17 cellular contexts compared by ENCODE assay signal in genomic region chrY:21248591-21248990, GRCh38.
DNase-seq lines count a peak whose midpoint lies in the region; ATAC-seq and TF ChIP-seq lines count a peak whose summit lies in the region.
"Had no signal": no experiment of that assay in that cellular context is flagged by ENCODE, and none has a peak within 500 bp of the region (broad histone marks: within the 10 kb centered on the region; RNA-seq: fewer than 3 reads in every experiment).

No MANE protein-coding gene starts in this region.

- no peaks in the 10 kb centered on the region for H3K79me2 ChIP-seq in DND-41 (ENCODE audit: insufficient read depth, low read length)

- DNase-seq in activated CD4-positive, alpha-beta T cell treated with anti-CD3 and anti-CD28 coated beads, Interleukin-2, amount 10 ng/mL, durations not matched to agents 7 days and 5 days, result peak; percentile 15
- no peak for DNase-seq in activated CD4-positive, alpha-beta T cell treated with anti-CD3 and anti-CD28 coated beads for 1 hour
- DNase-seq in DND-41 (no peak), left lung (no peak), testis (no peak)
- no peak for DNase-seq in activated CD8-positive, alpha-beta T cell treated with anti-CD3 and anti-CD28 coated beads, Interleukin-2, amount 10 ng/mL, durations not matched to agents 7 days and 5 days
- DNase-seq in naive thymus-derived CD4-positive, alpha-beta T cell, result peak in 1 of 9 donors; percentile 17
- DNase-seq: activated T-cell treated with anti-CD3 and anti-CD28 coated beads for 4 hours, amniotic stem cell, gastrocnemius medialis, mesendoderm, NCI-H2171 treated with DMSO at 0.1 percent for 48 hours, nephron progenitor cell, SHP77 treated with DMSO at 0.1 percent for 48 hours, sigmoid colon had no signal

- no peaks in the 10 kb centered on the region for H3K27me3 ChIP-seq in DND-41 (ENCODE audit: insufficient read depth, low read length, poor library complexity)
- no peaks in the 10 kb centered on the region for H3K27me3 ChIP-seq in naive thymus-derived CD4-positive, alpha-beta T cell (ENCODE audit: control insufficient read depth in 2 of 2, insufficient read depth in 2 of 2, low read length in 2 of 2)
- H3K27me3 ChIP-seq in left lung, result no peaks in the 10 kb centered on the region
- H3K27me3 ChIP-seq in testis, result no peaks in the 10 kb centered on the region
- H3K27me3 ChIP-seq: gastrocnemius medialis, sigmoid colon had no signal

- H3K4me1 Mint-ChIP-seq in activated CD4-positive, alpha-beta T cell treated with anti-CD3 and anti-CD28 coated beads, Interleukin-2, amount 10 ng/mL, durations not matched to agents 7 days and 5 days, result peaks cover 54% of the 10 kb centered on the region
- peaks cover 44% of the 10 kb centered on the region for H3K4me1 Mint-ChIP-seq in activated CD8-positive, alpha-beta T cell treated with anti-CD3 and anti-CD28 coated beads, Interleukin-2, amount 10 ng/mL, durations not matched to agents 7 days and 5 days (ENCODE audit: low read depth)
- H3K4me1 Mint-ChIP-seq in naive thymus-derived CD4-positive, alpha-beta T cell, result peaks cover 0 to 59% (median 26%) of the 10 kb centered on the region in 7 donors
- H3K4me1 Mint-ChIP-seq: nephron progenitor cell, WTC11 had no signal

- H3K27ac ChIP-seq in DND-41 (ENCODE audit: low read length), result no peak overlapping the region
- H3K27ac ChIP-seq in naive thymus-derived CD4-positive, alpha-beta T cell (ENCODE audit: low read depth, low read length), result peak overlapping the region; percentile 63
- no peak overlapping the region for H3K27ac ChIP-seq in left lung
- no peak overlapping the region for H3K27ac ChIP-seq in testis
- H3K27ac ChIP-seq: gastrocnemius medialis, sigmoid colon had no signal

- no peak for TF ChIP-seq CTCF in DND-41 (IDR thresholded peaks at IDR 0.05; ENCODE audit: borderline replicate concordance, extremely low read depth, low read length, poor library complexity, severe bottlenecking)
- no peak for TF ChIP-seq CTCF in left lung (IDR thresholded peaks at IDR 0.05)
- no peak for TF ChIP-seq CTCF in testis (IDR thresholded peaks at IDR 0.05)

- H3K27ac Mint-ChIP-seq in activated CD4-positive, alpha-beta T cell treated with anti-CD3 and anti-CD28 coated beads, Interleukin-2, amount 10 ng/mL, durations not matched to agents 7 days and 5 days, result peak overlapping the region; percentile 96
- H3K27ac Mint-ChIP-seq in activated CD8-positive, alpha-beta T cell treated with anti-CD3 and anti-CD28 coated beads, Interleukin-2, amount 10 ng/mL, durations not matched to agents 7 days and 5 days, result peak overlapping the region; percentile 78
- peak overlapping the region in 5 of 9 donors; percentile 88 to 96 (median 95) for H3K27ac Mint-ChIP-seq in naive thymus-derived CD4-positive, alpha-beta T cell
- H3K27ac Mint-ChIP-seq: nephron progenitor cell, WTC11 had no signal

- H4K20me1 ChIP-seq in DND-41 (ENCODE audit: insufficient read depth, low read length), result no peaks in the 10 kb centered on the region

- WGBS in testis, 2 donors, result 40 to 58% methylated on average over 2 to 4 of the region's 5 CpGs

- H3K36me3 ChIP-seq in DND-41 (ENCODE audit: insufficient read depth, low read length) (no peaks in the 10 kb centered on the region), left lung (no peaks in the 10 kb centered on the region), testis (ENCODE audit: low read depth, missing control alignments) (no peaks in the 10 kb centered on the region)
- no peaks in the 10 kb centered on the region for H3K36me3 ChIP-seq in naive thymus-derived CD4-positive, alpha-beta T cell (ENCODE audit: control insufficient read depth in 2 of 3, insufficient read depth in 3 of 3, low read length in 3 of 3)
- H3K36me3 ChIP-seq: gastrocnemius medialis, sigmoid colon had no signal

- TF ChIP-seq POLR2A in testis (IDR thresholded peaks at IDR 0.05), result no peak

- peak overlapping the region; percentile 16; the same call in 1 of the 2 replicates for H2AFZ ChIP-seq in DND-41 (ENCODE audit: low read depth, low read length)

- no peak overlapping the region for H3K4me3 ChIP-seq in DND-41 (ENCODE audit: low read depth in 1 of 2, low read length in 2 of 2)
- peak overlapping the region; percentile 36 for H3K4me3 ChIP-seq in naive thymus-derived CD4-positive, alpha-beta T cell (ENCODE audit: low read length)
- H3K4me3 ChIP-seq in left lung, result no peak overlapping the region
- H3K4me3 ChIP-seq in testis, result no peak overlapping the region
- H3K4me3 ChIP-seq: gastrocnemius medialis, sigmoid colon had no signal

- peaks cover 10% of the 10 kb centered on the region for H3K9me3 Mint-ChIP-seq in activated CD4-positive, alpha-beta T cell treated with anti-CD3 and anti-CD28 coated beads, Interleukin-2, amount 10 ng/mL, durations not matched to agents 7 days and 5 days
- no peaks in the 10 kb centered on the region for H3K9me3 Mint-ChIP-seq in activated CD8-positive, alpha-beta T cell treated with anti-CD3 and anti-CD28 coated beads, Interleukin-2, amount 10 ng/mL, durations not matched to agents 7 days and 5 days (ENCODE audit: insufficient read depth)
- peaks cover 0 to 6% (median 0%) of the 10 kb centered on the region in 11 donors for H3K9me3 Mint-ChIP-seq in naive thymus-derived CD4-positive, alpha-beta T cell
- H3K9me3 Mint-ChIP-seq: nephron progenitor cell had no signal

- no peaks in the 10 kb centered on the region for H3K9me3 ChIP-seq in DND-41 (ENCODE audit: insufficient read depth, low read length, severe bottlenecking)
- no peaks in the 10 kb centered on the region for H3K9me3 ChIP-seq in naive thymus-derived CD4-positive, alpha-beta T cell (ENCODE audit: control insufficient read depth in 2 of 3, low read length in 3 of 3)
- no peaks in the 10 kb centered on the region for H3K9me3 ChIP-seq in left lung
- H3K9me3 ChIP-seq in testis, result no peaks in the 10 kb centered on the region
- H3K9me3 ChIP-seq: gastrocnemius medialis, sigmoid colon had no signal

- H3K4me1 ChIP-seq in DND-41 (ENCODE audit: insufficient read depth, low read length) (peaks cover 3% of the 10 kb centered on the region; the same call in 1 of the 2 replicates), left lung (no peaks in the 10 kb centered on the region), testis (no peaks in the 10 kb centered on the region)
- peaks cover 35 to 55% of the 10 kb centered on the region in 2 donors for H3K4me1 ChIP-seq in naive thymus-derived CD4-positive, alpha-beta T cell (ENCODE audit: control insufficient read depth in 2 of 2, insufficient read depth in 2 of 2, low read length in 2 of 2)
- H3K4me1 ChIP-seq: gastrocnemius medialis, sigmoid colon had no signal

- peak overlapping the region; percentile 52 for H3K4me3 Mint-ChIP-seq in activated CD4-positive, alpha-beta T cell treated with anti-CD3 and anti-CD28 coated beads, Interleukin-2, amount 10 ng/mL, durations not matched to agents 7 days and 5 days
- peak overlapping the region; percentile 25 for H3K4me3 Mint-ChIP-seq in activated CD8-positive, alpha-beta T cell treated with anti-CD3 and anti-CD28 coated beads, Interleukin-2, amount 10 ng/mL, durations not matched to agents 7 days and 5 days
- peak overlapping the region in 5 of 10 donors; percentile 57 to 83 (median 67) for H3K4me3 Mint-ChIP-seq in naive thymus-derived CD4-positive, alpha-beta T cell
- H3K4me3 Mint-ChIP-seq: nephron progenitor cell, WTC11 had no signal

- POLR2A ChIA-PET in activated CD4-positive, alpha-beta T cell treated with anti-CD3 and anti-CD28 coated beads, Interleukin-2, amount 10 ng/mL, durations not matched to agents 7 days and 5 days (lab: Charles Lee), result no interaction called here
- POLR2A ChIA-PET in activated CD8-positive, alpha-beta T cell treated with anti-CD3 and anti-CD28 coated beads, Interleukin-2, amount 10 ng/mL, durations not matched to agents 7 days and 5 days (lab: Charles Lee), result no interaction called here
- POLR2A ChIA-PET in naive thymus-derived CD4-positive, alpha-beta T cell (lab: Charles Lee), result interaction anchor here (1.6 to 5.8 kb wide), 3 partner anchors 6 to 9 kb away, joined by 4 to 61 read pairs (median 7); no protein-coding TSS in a partner anchor

- CTCF ChIA-PET in activated CD4-positive, alpha-beta T cell treated with anti-CD3 and anti-CD28 coated beads, Interleukin-2, amount 10 ng/mL, durations not matched to agents 7 days and 5 days (lab: Charles Lee), result no interaction called here
- CTCF ChIA-PET in activated CD8-positive, alpha-beta T cell treated with anti-CD3 and anti-CD28 coated beads, Interleukin-2, amount 10 ng/mL, durations not matched to agents 7 days and 5 days (lab: Charles Lee), result no interaction called here
- CTCF ChIA-PET in naive thymus-derived CD4-positive, alpha-beta T cell (lab: Charles Lee), result interaction anchor here (0.6 to 1.6 kb wide), 3 partner anchors 8 to 68 kb away, joined by 3 to 5 read pairs (median 3); no protein-coding TSS in a partner anchor

- H3K27me3 Mint-ChIP-seq in activated CD4-positive, alpha-beta T cell treated with anti-CD3 and anti-CD28 coated beads, Interleukin-2, amount 10 ng/mL, durations not matched to agents 7 days and 5 days, result no peaks in the 10 kb centered on the region
- H3K27me3 Mint-ChIP-seq in activated CD8-positive, alpha-beta T cell treated with anti-CD3 and anti-CD28 coated beads, Interleukin-2, amount 10 ng/mL, durations not matched to agents 7 days and 5 days (ENCODE audit: low read depth), result no peaks in the 10 kb centered on the region
- H3K27me3 Mint-ChIP-seq in naive thymus-derived CD4-positive, alpha-beta T cell, result no peaks in the 10 kb centered on the region

- ATAC-seq in DND-41 (ENCODE audit: insufficient read depth, low read depth) (no peak), left lung (no peak), HG03571 (IDR thresholded peaks at IDR 0.05; ENCODE audit: unreplicated experiment) (no peak)
- ATAC-seq in activated CD8-positive, alpha-beta T cell treated with anti-CD3 and anti-CD28 coated beads, Interleukin-2, amount 10 ng/mL, durations not matched to agents 7 days and 5 days, result peak; percentile 23
- ATAC-seq in naive thymus-derived CD4-positive, alpha-beta T cell, result peak; percentile 36
- ATAC-seq: gastrocnemius medialis, WTC11 had no signal

- no peak overlapping the region for H3K9ac ChIP-seq in DND-41 (ENCODE audit: low read depth, low read length)

- intact Hi-C loops in naive thymus-derived CD4-positive, alpha-beta T cell (cut with micrococcal nuclease), result loop anchor here in 1 of 2 donors (2.0 to 10.0 kb wide), 2 partner anchors 214 to 502 kb away; no protein-coding TSS in a partner anchor
- intact Hi-C loops in left lung (cut with DNase I) (no loop called here), testis (cut with DNase I; ENCODE audit: low total_unique reads) (no loop called here)

- no peak overlapping the region for H3K4me2 ChIP-seq in DND-41 (ENCODE audit: insufficient read depth, low read length)

- H3K36me3 Mint-ChIP-seq in activated CD4-positive, alpha-beta T cell treated with anti-CD3 and anti-CD28 coated beads, Interleukin-2, amount 10 ng/mL, durations not matched to agents 7 days and 5 days (ENCODE audit: low read depth), result peaks cover 14% of the 10 kb centered on the region
- no peaks in the 10 kb centered on the region for H3K36me3 Mint-ChIP-seq in activated CD8-positive, alpha-beta T cell treated with anti-CD3 and anti-CD28 coated beads, Interleukin-2, amount 10 ng/mL, durations not matched to agents 7 days and 5 days (ENCODE audit: low read depth)
- H3K36me3 Mint-ChIP-seq in naive thymus-derived CD4-positive, alpha-beta T cell, result peaks cover 0 to 16% (median 0%) of the 10 kb centered on the region in 5 donors

Comparison
In these comparisons a context has a peak if more than half of its experiments do, and no peak if none do; other contexts are left out.
1. ATAC-seq: peak in activated CD8-positive, alpha-beta T cell treated with anti-CD3 and anti-CD28 coated beads, Interleukin-2, amount 10 ng/mL, durations not matched to agents 7 days and 5 days (single experiment) and naive thymus-derived CD4-positive, alpha-beta T cell (single experiment); none in DND-41 (single experiment), left lung (single experiment) and HG03571 (single experiment).
2. Peak in every context shown above with its lines, with median percentiles within 50 percentile points of each other: H3K27ac Mint-ChIP-seq.